Comparison of ENCODE assay signal across 10 cellular contexts in the genomic region with DNA sequence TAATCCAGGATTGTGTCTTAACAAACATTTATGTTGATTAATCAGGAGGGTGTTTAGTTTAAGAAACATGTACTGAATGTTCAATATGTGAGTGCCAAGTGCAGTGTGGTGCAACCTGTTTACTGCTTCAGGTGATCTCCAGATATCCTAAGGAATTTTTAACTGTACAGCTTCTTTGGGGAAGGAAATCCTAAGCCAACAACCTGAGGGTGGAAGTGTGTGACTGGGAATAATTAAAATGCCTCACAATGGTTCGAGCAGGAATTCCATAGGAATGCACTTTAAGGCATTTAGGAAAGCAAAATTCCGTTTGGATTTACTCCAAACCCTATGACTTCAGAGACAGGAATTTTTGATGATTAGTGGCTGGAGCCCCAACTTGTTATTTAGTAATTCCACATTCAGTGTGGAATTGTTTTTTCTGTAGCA. TPM values are rescaled to one million over a fixed set of nuclear protein-coding genes. Genes with fewer than 3 reads are reported as not detected.
DNase-seq lines count a peak whose midpoint lies in the region; ATAC-seq, FAIRE-seq and TF ChIP-seq lines count a peak whose summit lies in the region.
"Had no signal": no experiment of that assay in that cellular context is flagged by ENCODE, and none has a peak within 500 bp of the region (broad histone marks: within the 10 kb centered on the region; RNA-seq: fewer than 3 reads in every experiment).

No MANE protein-coding gene starts in this region.

- no peaks in the 10 kb centered on the region for H3K36me3 Mint-ChIP-seq in activated T-helper 2 cell treated with anti-CD3 and anti-CD28 coated beads, Interferon-gamma antibody, Interleukin-2, Interleukin-4, amounts not matched to agents 10 μg/mL and 5 μg/mL and 100 μg/mL, durations not matched to agents 14 hours and 24 hours and 36 hours (ENCODE audit: low read depth)
- H3K36me3 Mint-ChIP-seq: stimulated activated effector memory CD8-positive, alpha-beta T cell treated with anti-CD3 and anti-CD28 coated beads, Interleukin-12 subunit alpha, Interleukin-12 subunit beta, amount 100 ng/mL, for 72 hours had no signal

- intact Hi-C loops in activated T-helper 2 cell treated with anti-CD3 and anti-CD28 coated beads, Interferon-gamma antibody, Interleukin-2, Interleukin-4, amounts not matched to agents 10 μg/mL and 5 μg/mL and 100 μg/mL, durations not matched to agents 14 hours and 24 hours and 36 hours (cut with micrococcal nuclease), result no loop called here

- TF ChIP-seq CTCF in smooth muscle cell (IDR thresholded peaks at IDR 0.05; ENCODE audit: borderline replicate concordance, insufficient read depth, poor library complexity, severe bottlenecking), result no peak

- peaks cover 38% of the 10 kb centered on the region for H3K4me1 ChIP-seq in smooth muscle cell (ENCODE audit: low read depth)

- no peaks in the 10 kb centered on the region for H3K27me3 ChIP-seq in smooth muscle cell (ENCODE audit: low read depth)

- H3K9me3 Mint-ChIP-seq in activated T-helper 2 cell treated with anti-CD3 and anti-CD28 coated beads, Interferon-gamma antibody, Interleukin-2, Interleukin-4, amounts not matched to agents 10 μg/mL and 5 μg/mL and 100 μg/mL, durations not matched to agents 14 hours and 24 hours and 36 hours, result no peaks in the 10 kb centered on the region
- H3K9me3 Mint-ChIP-seq: stimulated activated effector memory CD8-positive, alpha-beta T cell treated with anti-CD3 and anti-CD28 coated beads, Interleukin-12 subunit alpha, Interleukin-12 subunit beta, amount 100 ng/mL, for 72 hours had no signal

- peaks cover 19% of the 10 kb centered on the region for H3K4me1 Mint-ChIP-seq in activated T-helper 2 cell treated with anti-CD3 and anti-CD28 coated beads, Interferon-gamma antibody, Interleukin-2, Interleukin-4, amounts not matched to agents 10 μg/mL and 5 μg/mL and 100 μg/mL, durations not matched to agents 14 hours and 24 hours and 36 hours (ENCODE audit: low read depth)

- H2AFZ ChIP-seq in smooth muscle cell (ENCODE audit: low read depth), result no peak overlapping the region

- FAIRE-seq in H54 (lab: Jason Lieb, UNC), result peak; percentile 45

- TF ChIP-seq POLR2A in H54 (IDR thresholded peaks at IDR 0.05; ENCODE audit: low read depth, low read length), result no peak

- H4K20me1 ChIP-seq in smooth muscle cell (ENCODE audit: low read depth), result peaks cover 13% of the 10 kb centered on the region

- H3K36me3 ChIP-seq in smooth muscle cell (ENCODE audit: low read depth), result no peaks in the 10 kb centered on the region

- CTCF ChIA-PET in HEK293T (lab: Yijun Ruan, JAX), result interaction anchor here (0.5 to 1.0 kb wide), 2 partner anchors 14 to 135 kb away, joined by 3 read pairs; no protein-coding TSS in a partner anchor

- no peak overlapping the region for H3K4me3 Mint-ChIP-seq in activated T-helper 2 cell treated with anti-CD3 and anti-CD28 coated beads, Interferon-gamma antibody, Interleukin-2, Interleukin-4, amounts not matched to agents 10 μg/mL and 5 μg/mL and 100 μg/mL, durations not matched to agents 14 hours and 24 hours and 36 hours (ENCODE audit: low read depth)

- ATAC-seq in GM21390 (IDR thresholded peaks at IDR 0.05; ENCODE audit: unreplicated experiment) (no peak), GM19397 (IDR thresholded peaks at IDR 0.05; ENCODE audit: unreplicated experiment) (no peak)
- ATAC-seq: stimulated activated effector memory CD8-positive, alpha-beta T cell treated with anti-CD3 and anti-CD28 coated beads, Interleukin-12 subunit alpha, Interleukin-12 subunit beta, amount 100 ng/mL, for 72 hours had no signal

- peaks cover 3% of the 10 kb centered on the region for H3K27me3 Mint-ChIP-seq in activated T-helper 2 cell treated with anti-CD3 and anti-CD28 coated beads, Interferon-gamma antibody, Interleukin-2, Interleukin-4, amounts not matched to agents 10 μg/mL and 5 μg/mL and 100 μg/mL, durations not matched to agents 14 hours and 24 hours and 36 hours (ENCODE audit: low read depth)

- H3K79me2 ChIP-seq in smooth muscle cell (ENCODE audit: low read depth), result peaks cover 53% of the 10 kb centered on the region

- H3K27ac ChIP-seq in smooth muscle cell (ENCODE audit: low read depth), result peak overlapping the region; percentile 43

- H3K27ac Mint-ChIP-seq in activated T-helper 2 cell treated with anti-CD3 and anti-CD28 coated beads, Interferon-gamma antibody, Interleukin-2, Interleukin-4, amounts not matched to agents 10 μg/mL and 5 μg/mL and 100 μg/mL, durations not matched to agents 14 hours and 24 hours and 36 hours, result no peak overlapping the region

- H3K4me2 ChIP-seq in smooth muscle cell, result peak overlapping the region; percentile 55

- H3F3A ChIP-seq in smooth muscle cell (ENCODE audit: low read depth), result peaks cover 5% of the 10 kb centered on the region

- no peak overlapping the region for H3K9ac ChIP-seq in smooth muscle cell (ENCODE audit: low read depth)

- POLR2A ChIA-PET in HEK293T (lab: Yijun Ruan, JAX), result interaction anchor here (0.8 kb wide), 1 partner anchor 14 kb away, joined by 5 read pairs; no protein-coding TSS in a partner anchor

- no peaks in the 10 kb centered on the region for H3K9me3 ChIP-seq in smooth muscle cell (replicated peaks; ENCODE audit: low read depth)

- DNase-seq in H54 (ENCODE audit: insufficient read length, low spot score) (no peak), amniotic epithelial cell (ENCODE audit: low read depth) (peak; percentile 86), hepatic stellate cell (ENCODE audit: low spot score) (peak; percentile 31), smooth muscle cell (lab: John Stamatoyannopoulos, UW; ENCODE audit: unreplicated experiment) (no peak), HEK293T (ENCODE audit: extremely low spot score) (no peak)
- no peak for DNase-seq in activated T-helper 2 cell treated with anti-CD3 and anti-CD28 coated beads, Interferon-gamma antibody, Interleukin-2, Interleukin-4, amounts not matched to agents 10 μg/mL and 5 μg/mL and 100 μg/mL, durations not matched to agents 14 hours and 24 hours and 36 hours (ENCODE audit: low spot score)
- DNase-seq: KBM-7 had no signal

- H3K4me3 ChIP-seq in smooth muscle cell, result no peak overlapping the region

- 2% methylated on average over 2 of the region's 2 CpGs for WGBS in smooth muscle cell (ENCODE audit: low lambda C conversion rate)

TF ChIP-seq in HEK293T, 16 proteins besides CTCF, POLR2A, EP300 and RAD21:
- TF ChIP-seq SP1 (IDR thresholded peaks at IDR 0.05), result no peak

RNA-seq across cellular contexts. Expression of gene CRIM1, which starts 16.4 kb away (rescaled TPM):
- 28.0 and 32.8 TPM in 2 replicates for total RNA-seq in smooth muscle cell
- polyA plus RNA-seq in smooth muscle cell, result 10.1 and 15.7 TPM in 2 replicates
- 12.4 and 12.8 TPM in 2 replicates for total RNA-seq in activated T-helper 2 cell treated with anti-CD3 and anti-CD28 coated beads, Interferon-gamma antibody, Interleukin-2, Interleukin-4, amounts not matched to agents 10 μg/mL and 5 μg/mL and 100 μg/mL, durations not matched to agents 14 hours and 24 hours and 36 hours

Comparison
In these comparisons a context has a peak if more than half of its experiments do, and no peak if none do; other contexts are left out.
1. DNase-seq: peak in amniotic epithelial cell (single experiment) and hepatic stellate cell (single experiment); none in H54 (single experiment), smooth muscle cell (single experiment), activated T-helper 2 cell treated with anti-CD3 and anti-CD28 coated beads, Interferon-gamma antibody, Interleukin-2, Interleukin-4, amounts not matched to agents 10 μg/mL and 5 μg/mL and 100 μg/mL, durations not matched to agents 14 hours and 24 hours and 36 hours (single experiment) and HEK293T (single experiment).